Comparison of ENCODE assay signal across 8 cellular contexts in genomic region chr7:87220734-87221215, GRCh38. TPM values are rescaled to one million over a fixed set of nuclear protein-coding genes. Genes with fewer than 3 reads are reported as not detected.
A peak's percentile ranks its signal among the peaks of the same experiment; 100 is the strongest.
DNase-seq lines count a peak whose midpoint lies in the region; ATAC-seq and TF ChIP-seq lines count a peak whose summit lies in the region.

No MANE protein-coding gene starts in this region.

- CTCF ChIA-PET in MCF 10A (lab: Yijun Ruan, JAX): interaction anchor here (0.6 to 4.1 kb wide), 11 partner anchors 10 to 1315 kb away, joined by 3 to 44 read pairs (median 5); partner anchors contain the start of gene DMTF1

- no peaks in the 10 kb centered on the region for H3K9me3 Mint-ChIP-seq in MCF 10A (ENCODE audit: unreplicated experiment)

- TF ChIP-seq CTCF in MCF 10A (IDR thresholded peaks at IDR 0.05; ENCODE audit: unreplicated experiment) (no peak), upper lobe of left lung (IDR thresholded peaks at IDR 0.05) (no peak)

- H3K27me3 Mint-ChIP-seq in MCF 10A (ENCODE audit: insufficient read depth, unreplicated experiment): no peaks in the 10 kb centered on the region

- no peaks in the 10 kb centered on the region for H3K27me3 ChIP-seq in upper lobe of left lung

- no TSS peak for BruUV-seq in MCF 10A (replicated peaks; lab: Mats Ljungman, UMichigan)

- POLR2A ChIA-PET in MCF 10A (lab: Yijun Ruan, JAX): interaction anchor here (0.6 to 7.0 kb wide), 28 partner anchors 8 to 654 kb away, joined by 3 to 154 read pairs (median 4); partner anchors contain the start of genes CROT and DMTF1

- H3K4me1 ChIP-seq in upper lobe of left lung: peaks cover 25 to 34% (median 30%) of the 10 kb centered on the region in 4 donors

- peak overlapping the region; percentile 59 to 98 (median 77) for H3K4me3 ChIP-seq in upper lobe of left lung

- H3K27ac Mint-ChIP-seq in MCF 10A (ENCODE audit: low read depth, unreplicated experiment): peak overlapping the region; percentile 86

- H3K9me3 ChIP-seq in upper lobe of left lung: no peaks in the 10 kb centered on the region

- peaks cover 5% of the 10 kb centered on the region for H3K36me3 Mint-ChIP-seq in MCF 10A (ENCODE audit: insufficient read depth, unreplicated experiment)

- H3K36me3 ChIP-seq in upper lobe of left lung: no peaks in the 10 kb centered on the region

- ATAC-seq in upper lobe of left lung (ENCODE audit: low FRiP score in 2 of 2) (no peak), GM19351 (IDR thresholded peaks at IDR 0.05; ENCODE audit: unreplicated experiment) (no peak)

- 7 to 13% methylated on average over 12 to 17 of the region's 17 CpGs for WGBS in upper lobe of left lung, 2 donors

- DNase-seq in DMS53 (lab: John Stamatoyannopoulos, UW) (peak; percentile 74), LHCN-M2 (ENCODE audit: low read depth) (peak; percentile 50), MCF 10A (ENCODE audit: unreplicated experiment) (no peak), medulla oblongata (ENCODE audit: extremely low spot score) (peak; percentile 62), upper lobe of left lung (no peak), NCI-H82 treated with DMSO at 0.1 percent for 48 hours (lab: John Stamatoyannopoulos, UW; ENCODE audit: unreplicated experiment) (no peak), DMS153 (lab: John Stamatoyannopoulos, UW) (no peak)

- H3K4me1 Mint-ChIP-seq in MCF 10A (ENCODE audit: insufficient read depth, unreplicated experiment): peaks cover 26% of the 10 kb centered on the region

- H3K4me3 Mint-ChIP-seq in MCF 10A (ENCODE audit: unreplicated experiment): peak overlapping the region; percentile 98

- no peak for TF ChIP-seq EP300 in upper lobe of left lung (IDR thresholded peaks at IDR 0.05)

- peak overlapping the region; percentile 88 to 95 (median 92) for H3K27ac ChIP-seq in upper lobe of left lung

- intact Hi-C loops in MCF 10A (cut with micrococcal nuclease): no loop called here

- TF ChIP-seq POLR2A in upper lobe of left lung (IDR thresholded peaks at IDR 0.05): no peak

RNA-seq across cellular contexts. Expression of gene TMEM243, which starts 1.2 kb away (rescaled TPM):
- total RNA-seq in LHCN-M2 (2014; rRNA removed) (39.0 and 43.3 TPM in 2 replicates), MCF 10A (2022) (19.9 and 23.0 TPM in 2 replicates), upper lobe of left lung (100 to 1,000 TPM in 2 of 6 donors, 10 to 100 TPM in 4; 75.9 to 178 (median 99.1) TPM)
- polyA plus RNA-seq in LHCN-M2 (2012): 15.5 TPM

Comparison
In these comparisons a context has a peak if more than half of its experiments do, and no peak if none do; other contexts are left out.
1. DNase-seq: peak in DMS53 (single experiment), LHCN-M2 (single experiment) and medulla oblongata (single experiment); none in MCF 10A (single experiment), upper lobe of left lung (0 of 2), NCI-H82 treated with DMSO at 0.1 percent for 48 hours (single experiment) and DMS153 (single experiment).